8 cellular contexts compared by ENCODE assay signal in the genomic region with DNA sequence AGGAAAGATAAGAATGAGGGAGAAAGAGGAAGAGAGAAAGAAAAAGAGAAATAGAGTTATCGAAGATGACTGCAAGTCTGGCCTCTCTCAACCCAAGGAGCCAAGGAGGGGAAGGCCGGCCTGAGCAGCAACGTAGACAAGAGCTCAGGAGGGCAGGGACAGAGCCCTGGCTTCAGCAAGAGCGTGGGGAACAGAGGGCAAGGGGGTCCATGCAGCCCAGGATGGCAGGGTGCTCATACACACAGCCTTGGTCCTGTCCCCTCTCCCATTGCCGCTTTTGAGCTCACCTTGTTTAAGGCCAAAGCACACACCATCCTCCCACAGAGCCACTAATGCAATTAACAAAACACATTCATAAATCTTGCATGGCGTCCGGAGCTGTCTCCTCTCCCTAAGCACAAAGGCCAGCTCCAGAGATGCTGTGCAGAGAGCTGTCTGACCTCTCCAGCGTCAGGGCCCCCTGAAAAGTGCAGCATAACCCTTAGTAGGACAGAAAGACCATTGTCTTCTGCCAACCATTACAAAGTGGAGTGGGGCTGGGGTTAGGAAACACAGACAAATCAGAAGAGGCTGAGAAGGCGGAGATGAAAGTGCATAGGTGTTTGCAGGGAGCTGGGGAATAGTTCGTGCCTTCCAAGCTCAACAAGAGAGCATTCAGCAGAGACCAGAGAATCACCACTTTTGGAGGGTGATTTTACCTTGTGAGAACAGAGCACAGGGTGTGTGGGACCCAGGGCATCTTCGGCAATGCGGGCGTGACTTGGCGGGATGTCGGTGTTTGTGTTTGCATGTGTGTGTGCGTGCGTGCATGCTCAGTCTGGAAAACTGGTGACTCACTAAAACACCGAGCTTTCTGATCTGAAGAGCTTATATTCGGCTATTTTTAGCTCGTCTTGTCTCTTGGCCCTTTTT. TPM values are rescaled to one million over a fixed set of nuclear protein-coding genes. Genes with fewer than 3 reads are reported as not detected.
DNase-seq lines count a peak whose midpoint lies in the region.

No MANE protein-coding gene starts in this region.

- no peak overlapping the region for H3K27ac ChIP-seq in skeletal muscle tissue (ENCODE audit: low read depth, low read length)

- H3K27me3 ChIP-seq in skeletal muscle tissue (ENCODE audit: control insufficient read depth in 3 of 3, insufficient read depth in 3 of 3, low read length in 3 of 3), result peaks cover 0 to 7% (median 0%) of the 10 kb centered on the region in 3 donors

- H3K9me3 ChIP-seq in skeletal muscle tissue (ENCODE audit: control insufficient read depth in 3 of 3, low read length in 3 of 3), result no peaks in the 10 kb centered on the region

- no peak overlapping the region for H3K9ac ChIP-seq in skeletal muscle tissue (ENCODE audit: low read depth in 1 of 3, low read length in 3 of 3)

- DNase-seq in GM04504 (ENCODE audit: low read depth) (peak; percentile 78), SW480 (ENCODE audit: low spot score) (peak; percentile 14), fibroblast of peridontal ligament (ENCODE audit: extremely low read depth) (peak; percentile 28), HUDEP-2 (lab: John Stamatoyannopoulos, UW; ENCODE audit: unreplicated experiment in 76 of 76) (no peak), cerebellum (ENCODE audit: low spot score) (no peak), DMS153 (lab: John Stamatoyannopoulos, UW) (no peak), 8988T (no peak)

- H3K4me1 ChIP-seq in skeletal muscle tissue (ENCODE audit: control insufficient read depth in 3 of 3, insufficient read depth in 3 of 3, low read length in 3 of 3), result peaks cover 26 to 62% (median 62%) of the 10 kb centered on the region in 3 donors

- peak overlapping the region in 2 of 3 donors; percentile 14 to 41 for H3K4me3 ChIP-seq in skeletal muscle tissue (ENCODE audit: low read length in 3 of 3)

- no peaks in the 10 kb centered on the region for H3K36me3 ChIP-seq in skeletal muscle tissue (ENCODE audit: control insufficient read depth in 3 of 3, insufficient read depth in 3 of 3, low read length in 3 of 3)

RNA-seq across cellular contexts. Expression of a gene that starts 28.2 kb away (rescaled TPM):
- total RNA-seq in skeletal muscle tissue, result 65.8 TPM
- total RNA-seq in cerebellum, result 49.5 TPM

Comparison
In these comparisons a context has a peak if more than half of its experiments do, and no peak if none do; other contexts are left out.
1. DNase-seq: peak in GM04504 (single experiment), SW480 (single experiment) and fibroblast of peridontal ligament (single experiment); none in HUDEP-2 (0 of 76), cerebellum (single experiment), DMS153 (single experiment) and 8988T (single experiment).